Comparison of ENCODE assay signal across 13 cellular contexts in the genomic region with DNA sequence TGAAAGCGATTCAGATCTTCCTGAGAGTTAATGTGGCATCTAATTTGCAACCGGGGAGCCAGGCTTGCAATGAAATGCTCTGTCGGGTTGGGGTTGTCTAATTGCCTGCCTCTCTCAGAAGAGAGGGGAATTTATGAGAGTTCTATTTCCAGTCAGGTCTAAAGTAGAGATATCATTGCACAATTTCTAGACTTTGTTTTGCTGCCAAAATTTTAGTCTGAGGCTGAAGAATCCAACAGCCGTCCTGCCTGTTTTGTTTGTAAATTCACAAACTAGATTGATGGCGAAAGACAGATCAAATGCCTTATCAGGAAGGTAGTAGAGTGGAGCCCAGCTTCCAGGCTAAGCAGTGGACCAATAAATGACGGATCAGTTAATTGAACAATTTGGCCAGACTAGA. TPM values are rescaled to one million over a fixed set of nuclear protein-coding genes. Genes with fewer than 3 reads are reported as not detected.
A peak's percentile ranks its signal among the peaks of the same experiment; 100 is the strongest.
DNase-seq lines count a peak whose midpoint lies in the region; ATAC-seq and TF ChIP-seq lines count a peak whose summit lies in the region.
"Had no signal": no experiment of that assay in that cellular context is flagged by ENCODE, and none has a peak within 500 bp of the region (broad histone marks: within the 10 kb centered on the region; RNA-seq: fewer than 3 reads in every experiment).

No MANE protein-coding gene starts in this region.

- ATAC-seq in lower lobe of right lung (peak; percentile 53 to 69), HG02571 (IDR thresholded peaks at IDR 0.05; ENCODE audit: unreplicated experiment) (no peak), GM19455 (IDR thresholded peaks at IDR 0.05; ENCODE audit: unreplicated experiment) (no peak)

- TF ChIP-seq POLR2A in tibial nerve (IDR thresholded peaks at IDR 0.05), result no peak

- 59 to 65% methylated on average over 6 of the region's 6 CpGs for WGBS in tibial nerve, 2 donors

- TF ChIP-seq CTCF in A673 (conservative IDR thresholded peaks at IDR 0.05; ENCODE audit: low read depth, low read length), result no peak
- TF ChIP-seq CTCF in HEK293 (tag by site-specific recombination; IDR thresholded peaks at IDR 0.05), result no peak
- no peak for TF ChIP-seq CTCF in colonic mucosa (IDR thresholded peaks at IDR 0.05)
- no peak for TF ChIP-seq CTCF in lower lobe of right lung (IDR thresholded peaks at IDR 0.05)
- TF ChIP-seq CTCF in tibial nerve (IDR thresholded peaks at IDR 0.05), result no peak

- no peak overlapping the region for H3K27ac ChIP-seq in A673 (ENCODE audit: low read depth, low read length, poor library complexity, severe bottlenecking)
- H3K27ac ChIP-seq in HEK293 (ENCODE audit: extremely low read depth, low read depth, low read length), result no peak overlapping the region
- no peak overlapping the region for H3K27ac ChIP-seq in colonic mucosa
- no peak overlapping the region for H3K27ac ChIP-seq in lower lobe of right lung
- no peak overlapping the region for H3K27ac ChIP-seq in tibial nerve
- H3K27ac ChIP-seq: SK-N-MC had no signal

- H3K27me3 ChIP-seq in A673 (replicated peaks; ENCODE audit: insufficient read depth, low read depth, low read length, poor library complexity) (no peaks in the 10 kb centered on the region), colonic mucosa (no peaks in the 10 kb centered on the region), lower lobe of right lung (ENCODE audit: low read depth) (no peaks in the 10 kb centered on the region), tibial nerve (no peaks in the 10 kb centered on the region)

- intact Hi-C loops in A673 (cut with micrococcal nuclease; ENCODE audit: unreplicated experiment), result loop anchor here (5.0 kb wide), 1 partner anchor 315 kb away; the partner anchor contains the start of gene ADAM10
- intact Hi-C loops in colonic mucosa (cut with DNase I), result no loop called here
- intact Hi-C loops in lower lobe of right lung (cut with DNase I), result no loop called here

- no peaks in the 10 kb centered on the region for H3K9me3 ChIP-seq in A673 (ENCODE audit: low read depth, low read length, poor library complexity, severe bottlenecking)
- H3K9me3 ChIP-seq in HEK293 (ENCODE audit: control insufficient read depth, insufficient read depth, low read depth, low read length), result no peaks in the 10 kb centered on the region
- no peaks in the 10 kb centered on the region for H3K9me3 ChIP-seq in colonic mucosa
- no peaks in the 10 kb centered on the region for H3K9me3 ChIP-seq in lower lobe of right lung
- H3K9me3 ChIP-seq in tibial nerve, result no peaks in the 10 kb centered on the region

- CTCF ChIA-PET in A673 (lab: Charles Lee) (no interaction called here), HEK293 (lab: Yijun Ruan, JAX) (interaction anchor here (0.7 kb wide), 1 partner anchor 298 kb away, joined by 4 read pairs; no protein-coding TSS in a partner anchor)

- POLR2A ChIA-PET in A673 (lab: Charles Lee; ENCODE audit: low non-redundant PET), result no interaction called here
- POLR2A ChIA-PET in HEK293 (lab: Yijun Ruan, JAX), result no interaction called here

- no peak overlapping the region for H3K9ac ChIP-seq in colonic mucosa (ENCODE audit: low read depth in 2 of 2, low read length in 2 of 2)

- H3K4me1 ChIP-seq in A673 (ENCODE audit: insufficient read depth, low read length, poor library complexity, severe bottlenecking) (peaks cover 21% of the 10 kb centered on the region), HEK293 (ENCODE audit: control insufficient read depth, insufficient read depth, low read length) (no peaks in the 10 kb centered on the region), colonic mucosa (no peaks in the 10 kb centered on the region), lower lobe of right lung (peaks cover 4% of the 10 kb centered on the region), tibial nerve (peaks cover 0 to 18% (median 0%) of the 10 kb centered on the region in 4 donors)

- H3K36me3 ChIP-seq in A673 (ENCODE audit: insufficient read depth, low read length, poor library complexity, severe bottlenecking) (no peaks in the 10 kb centered on the region), HEK293 (ENCODE audit: control insufficient read depth in 2 of 2, insufficient read depth in 1 of 2, low read length in 2 of 2) (no peaks in the 10 kb centered on the region), colonic mucosa (no peaks in the 10 kb centered on the region), lower lobe of right lung (no peaks in the 10 kb centered on the region), tibial nerve (no peaks in the 10 kb centered on the region)

- no TSS peak for BruUV-seq in A673 (replicated peaks; lab: Mats Ljungman, UMichigan)

- H3K4me3 ChIP-seq in A673 (ENCODE audit: low read depth, low read length, poor library complexity, severe bottlenecking), result no peak overlapping the region
- H3K4me3 ChIP-seq in HEK293 (ENCODE audit: low read depth, low read length), result no peak overlapping the region
- no peak overlapping the region for H3K4me3 ChIP-seq in colonic mucosa
- no peak overlapping the region for H3K4me3 ChIP-seq in lower lobe of right lung
- no peak overlapping the region for H3K4me3 ChIP-seq in tibial nerve
- H3K4me3 ChIP-seq: SK-N-MC had no signal

- DNase-seq in A673 (ENCODE audit: low spot score), result peak; percentile 62
- peak; percentile 12 for DNase-seq in colonic mucosa
- no peak for DNase-seq in lower lobe of right lung
- DNase-seq in DMS114 treated with DMSO at 0.1 percent for 48 hours (lab: John Stamatoyannopoulos, UW; ENCODE audit: unreplicated experiment), result no peak
- DNase-seq in tibial nerve (ENCODE audit: low spot score in 2 of 2), result no peak
- DNase-seq: activated CD4-positive, alpha-beta T cell treated with anti-CD3 and anti-CD28 coated beads, Interleukin-2, amount 50 U/mL, for 48 hours; activated T-cell treated with anti-CD3 and anti-CD28 coated beads, Interleukin-2, amount 50 U/mL, for 48 hours; NCI-H1092 treated with DMSO at 0.1 percent for 48 hours; stimulated activated CD4-positive, alpha-beta T cell treated with anti-CD3 and anti-CD28 coated beads, Interleukin-4, amount 100 ng/mL, for 4 hours had no signal

- no peak for TF ChIP-seq EP300 in tibial nerve (IDR thresholded peaks at IDR 0.05)

TF ChIP-seq in HEK293, 187 proteins besides CTCF, POLR2A, EP300 and RAD21:
- TF ChIP-seq ZNF335 (tag by site-specific recombination; conservative IDR thresholded peaks at IDR 0.05), result peak; percentile 68
- TF ChIP-seq ZNF510 (tag by site-specific recombination; IDR thresholded peaks at IDR 0.05; ENCODE audit: insufficient replicate concordance), result no peak
- TF ChIP-seq PRDM1 (tag by site-specific recombination; IDR thresholded peaks at IDR 0.05), result no peak
- no peak for TF ChIP-seq BCL11A (tag by site-specific recombination; IDR thresholded peaks at IDR 0.05; ENCODE audit: low read depth)
- no peak for TF ChIP-seq ZNF426 (tag by site-specific recombination; IDR thresholded peaks at IDR 0.05)
- TF ChIP-seq ZNF155 (tag by site-specific recombination; IDR thresholded peaks at IDR 0.05), result no peak
- TF ChIP-seq ZNF214 (tag by site-specific recombination; IDR thresholded peaks at IDR 0.05; ENCODE audit: borderline replicate concordance), result no peak
- TF ChIP-seq ZNF132 (tag by site-specific recombination; IDR thresholded peaks at IDR 0.05; ENCODE audit: borderline replicate concordance), result no peak
- TF ChIP-seq ZBTB8A (tag by site-specific recombination; IDR thresholded peaks at IDR 0.05), result no peak
TF ChIP-seq in HEK293: peak in this region for 1.

RNA-seq across cellular contexts. Expression of gene LIPC, which starts 0.6 kb away (rescaled TPM):
- total RNA-seq in A673 (2021), result not detected in 2 replicates
- total RNA-seq in colonic mucosa, result 10 to 100 TPM in 1 of 2 donors, 1 to 10 TPM in 1; 2.9 to 13.8 TPM
- total RNA-seq in lower lobe of right lung, result 1.0 TPM
- 10 to 100 TPM; 11.2 to 18.4 (median 14.7) TPM for total RNA-seq in tibial nerve

Comparison
In these comparisons a context has a peak if more than half of its experiments do, and no peak if none do; other contexts are left out.
1. DNase-seq: peak in A673 (single experiment) and colonic mucosa (single experiment); none in lower lobe of right lung (single experiment), DMS114 treated with DMSO at 0.1 percent for 48 hours (single experiment) and tibial nerve (0 of 2).
2. ATAC-seq: peak in lower lobe of right lung (2 of 2); none in HG02571 (single experiment) and GM19455 (single experiment).